25 cellular contexts compared by ENCODE assay signal in genomic region chr14:94940263-94940993, GRCh38.
"Had no signal": no experiment of that assay in that cellular context is flagged by ENCODE, and none has a peak within 500 bp of the region (broad histone marks: within the 10 kb centered on the region; RNA-seq: fewer than 3 reads in every experiment).

No MANE protein-coding gene starts in this region.

- H3K27ac ChIP-seq: heart left ventricle, left lung, lower lobe of right lung, ovary, right atrium auricular region, right lobe of liver, skin epidermis, stomach, testis, thyroid gland, upper lobe of right lung had no signal

- H3K4me3 ChIP-seq: heart left ventricle, left lung, lower lobe of right lung, ovary, right atrium auricular region, right lobe of liver, skin epidermis, stomach, testis, thyroid gland, upper lobe of right lung had no signal

- H3K36me3 ChIP-seq: heart left ventricle, left lung, lower lobe of right lung, ovary, right atrium auricular region, right lobe of liver, stomach, thyroid gland, upper lobe of right lung had no signal

- H3K9me3 ChIP-seq: heart left ventricle, left lung, lower lobe of right lung, ovary, right atrium auricular region, right lobe of liver, stomach, testis, thyroid gland, upper lobe of right lung had no signal

- DNase-seq: heart left ventricle; hypothalamus; kidney; left colon; left lung; lower lobe of right lung; mammary epithelial cell; mesenchymal stem cell; naive thymus-derived CD4-positive, alpha-beta T cell; occipital lobe; ovary; right lobe of liver; stimulated activated CD4-positive, alpha-beta T cell treated with anti-CD3 and anti-CD28 coated beads, Interleukin-12 subunit alpha, Interleukin-12 subunit beta, amount 100 ng/mL, for 4 hours; stimulated activated CD4-positive, alpha-beta T cell treated with anti-CD3 and anti-CD28 coated beads, Interleukin-15, amount 100 ng/mL, for 24 hours; stimulated activated CD4-positive, alpha-beta T cell treated with anti-CD3 and anti-CD28 coated beads, Interleukin-2, amount 100 ng/mL, for 24 hours; stimulated activated CD4-positive, alpha-beta T cell treated with anti-CD3 and anti-CD28 coated beads, Interleukin-4, amount 100 ng/mL, for 1 hour; stimulated activated naive B cell treated with anti-CD40 and anti-IgM and Interleukin-4, amounts not matched to agents 10 μg/mL and 1 μg/mL and 100 μg/mL, for 72 hours; stimulated activated naive CD8-positive, alpha-beta T cell treated with anti-CD3 and anti-CD28 coated beads, Interleukin-15, Interleukin-2, amounts not matched to agents 100 U/mL and 50 U/mL, for 24 hours; stomach; testis; thyroid gland; trophoblast cell; upper lobe of right lung had no signal

- H3K4me1 ChIP-seq: left lung, lower lobe of right lung, right lobe of liver, upper lobe of right lung had no signal

- H3K27me3 ChIP-seq: heart left ventricle, ovary, right atrium auricular region, right lobe of liver, stomach, testis, thyroid gland, upper lobe of right lung had no signal
